In the genomic region with DNA sequence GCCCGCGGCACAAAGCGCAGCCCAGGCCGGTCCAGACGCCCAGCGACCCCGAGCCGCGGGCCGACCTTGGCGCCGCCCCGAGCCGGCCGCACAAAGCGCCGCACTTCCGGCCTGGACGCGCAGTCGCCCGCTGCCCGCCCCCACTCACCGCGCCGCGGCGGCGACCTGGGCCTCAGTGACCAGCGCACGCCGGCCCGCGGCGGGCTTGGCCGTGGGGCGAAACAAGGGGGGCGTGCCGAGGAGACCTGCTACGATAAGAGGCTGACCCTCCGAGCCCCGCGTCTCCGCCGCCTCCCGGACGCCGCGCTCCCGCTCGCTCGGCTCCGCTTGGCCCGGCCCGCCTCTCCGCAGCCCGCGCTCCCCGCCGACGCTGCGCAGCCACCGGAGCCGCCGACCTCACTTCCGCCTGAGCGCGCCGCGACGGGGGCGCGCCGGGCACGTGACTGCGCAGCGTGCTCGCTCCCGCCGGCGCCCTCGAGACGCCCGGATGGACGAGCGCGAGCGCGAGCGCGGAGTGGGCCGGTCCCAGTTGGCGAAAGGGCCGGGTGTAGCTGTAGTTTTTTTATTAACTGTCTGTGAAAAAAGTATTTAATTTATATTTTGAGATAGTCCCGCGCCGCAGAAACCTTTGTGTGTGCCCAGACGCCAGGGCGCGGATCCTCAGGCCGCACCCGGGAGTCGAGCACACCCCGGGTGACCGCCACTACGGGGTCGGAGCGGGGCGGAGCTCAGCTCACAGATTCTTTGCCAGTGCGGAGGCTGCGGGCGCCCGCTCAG, we compare ENCODE assay signal across 1 cellular context.
TF ChIP-seq lines count a peak whose summit lies in the region.

A gene with protein sequence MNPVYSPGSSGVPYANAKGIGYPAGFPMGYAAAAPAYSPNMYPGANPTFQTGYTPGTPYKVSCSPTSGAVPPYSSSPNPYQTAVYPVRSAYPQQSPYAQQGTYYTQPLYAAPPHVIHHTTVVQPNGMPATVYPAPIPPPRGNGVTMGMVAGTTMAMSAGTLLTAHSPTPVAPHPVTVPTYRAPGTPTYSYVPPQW (minus strand): TSS at position 395 of the 777 bp plus-strand sequence. CDS start 10,814 bp downstream, outside the sequence.

TF ChIP-seq in HepG2, 621 proteins besides CTCF, POLR2A, EP300 and RAD21 (continued from another document and continues in another):
- TF ChIP-seq, protein P1, sequence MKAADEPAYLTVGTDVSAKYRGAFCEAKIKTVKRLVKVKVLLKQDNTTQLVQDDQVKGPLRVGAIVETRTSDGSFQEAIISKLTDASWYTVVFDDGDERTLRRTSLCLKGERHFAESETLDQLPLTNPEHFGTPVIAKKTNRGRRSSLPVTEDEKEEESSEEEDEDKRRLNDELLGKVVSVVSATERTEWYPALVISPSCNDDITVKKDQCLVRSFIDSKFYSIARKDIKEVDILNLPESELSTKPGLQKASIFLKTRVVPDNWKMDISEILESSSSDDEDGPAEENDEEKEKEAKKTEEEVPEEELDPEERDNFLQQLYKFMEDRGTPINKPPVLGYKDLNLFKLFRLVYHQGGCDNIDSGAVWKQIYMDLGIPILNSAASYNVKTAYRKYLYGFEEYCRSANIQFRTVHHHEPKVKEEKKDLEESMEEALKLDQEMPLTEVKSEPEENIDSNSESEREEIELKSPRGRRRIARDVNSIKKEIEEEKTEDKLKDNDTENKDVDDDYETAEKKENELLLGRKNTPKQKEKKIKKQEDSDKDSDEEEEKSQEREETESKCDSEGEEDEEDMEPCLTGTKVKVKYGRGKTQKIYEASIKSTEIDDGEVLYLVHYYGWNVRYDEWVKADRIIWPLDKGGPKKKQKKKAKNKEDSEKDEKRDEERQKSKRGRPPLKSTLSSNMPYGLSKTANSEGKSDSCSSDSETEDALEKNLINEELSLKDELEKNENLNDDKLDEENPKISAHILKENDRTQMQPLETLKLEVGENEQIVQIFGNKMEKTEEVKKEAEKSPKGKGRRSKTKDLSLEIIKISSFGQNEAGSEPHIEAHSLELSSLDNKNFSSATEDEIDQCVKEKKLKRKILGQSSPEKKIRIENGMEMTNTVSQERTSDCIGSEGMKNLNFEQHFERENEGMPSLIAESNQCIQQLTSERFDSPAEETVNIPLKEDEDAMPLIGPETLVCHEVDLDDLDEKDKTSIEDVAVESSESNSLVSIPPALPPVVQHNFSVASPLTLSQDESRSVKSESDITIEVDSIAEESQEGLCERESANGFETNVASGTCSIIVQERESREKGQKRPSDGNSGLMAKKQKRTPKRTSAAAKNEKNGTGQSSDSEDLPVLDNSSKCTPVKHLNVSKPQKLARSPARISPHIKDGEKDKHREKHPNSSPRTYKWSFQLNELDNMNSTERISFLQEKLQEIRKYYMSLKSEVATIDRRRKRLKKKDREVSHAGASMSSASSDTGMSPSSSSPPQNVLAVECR (CRISPR knock-in tag; IDR thresholded peaks at IDR 0.05; ENCODE audit: borderline replicate concordance): peak; percentile 81; the same call in 1 of the 2 replicates
- TF ChIP-seq SRF (IDR thresholded peaks at IDR 0.05; ENCODE audit: low read depth, low read length) (no peak), TAF1 (CRISPR knock-in tag; IDR thresholded peaks at IDR 0.05) (peak; percentile 65; the same call in 1 of the 2 replicates), TP53 (CRISPR knock-in tag; conservative IDR thresholded peaks at IDR 0.05) (no peak), CENPT (CRISPR knock-in tag; IDR thresholded peaks at IDR 0.05; ENCODE audit: low read depth) (peak; percentile 28; the same call in 1 of the 2 replicates), CEBPG (CRISPR knock-in tag; IDR thresholded peaks at IDR 0.05) (no peak), PCBP1 (IDR thresholded peaks at IDR 0.05; ENCODE audit: borderline replicate concordance, low read depth, low read length) (no peak), ZNF224 (CRISPR knock-in tag; IDR thresholded peaks at IDR 0.05) (0 out of 2 replicates have a peak, but pooled peaks have one; percentile 28), ZNF251 (CRISPR knock-in tag; IDR thresholded peaks at IDR 0.05) (no peak), TOPORS (CRISPR knock-in tag; IDR thresholded peaks at IDR 0.05) (peak; percentile 52; the same call in 1 of the 2 replicates), TARDBP (CRISPR knock-in tag; IDR thresholded peaks at IDR 0.05) (peak; percentile 17; the same call in 1 of the 2 replicates), ZNF383 (CRISPR knock-in tag; IDR thresholded peaks at IDR 0.05; ENCODE audit: borderline replicate concordance) (no peak), ZNF124 (CRISPR knock-in tag; IDR thresholded peaks at IDR 0.05) (0 out of 2 replicates have a peak, but pooled peaks have one; percentile 41), ZFP36L1 (CRISPR knock-in tag; IDR thresholded peaks at IDR 0.05) (0 out of 2 replicates have a peak, but pooled peaks have one; percentile 32), MBNL3 (CRISPR knock-in tag; conservative IDR thresholded peaks at IDR 0.05) (no peak), IRX3 (CRISPR knock-in tag; IDR thresholded peaks at IDR 0.05; ENCODE audit: borderline replicate concordance, low read depth) (peak; percentile 36; the same call in 1 of the 2 replicates), ZIK1 (CRISPR knock-in tag; IDR thresholded peaks at IDR 0.05; ENCODE audit: borderline replicate concordance, low read depth) (0 out of 2 replicates have a peak, but pooled peaks have one; percentile 61), GPN1 (CRISPR knock-in tag; IDR thresholded peaks at IDR 0.05; ENCODE audit: borderline replicate concordance) (no peak; the same call in 1 of the 2 replicates), ZFP90 (CRISPR knock-in tag; IDR thresholded peaks at IDR 0.05; ENCODE audit: borderline replicate concordance) (no peak; the same call in 1 of the 2 replicates), ZNF619 (CRISPR knock-in tag; IDR thresholded peaks at IDR 0.05) (0 out of 2 replicates have a peak, but pooled peaks have one; percentile 5), ISX (CRISPR knock-in tag; conservative IDR thresholded peaks at IDR 0.05) (no peak), ZZZ3 (CRISPR knock-in tag; IDR thresholded peaks at IDR 0.05; ENCODE audit: borderline replicate concordance) (no peak), BORCS8-MEF2B (CRISPR knock-in tag; IDR thresholded peaks at IDR 0.05) (peak; percentile 92), GTF2F1 (IDR thresholded peaks at IDR 0.05; ENCODE audit: low read length) (0 out of 2 replicates have a peak, but pooled peaks have one; percentile 16), SAFB2 (CRISPR knock-in tag; IDR thresholded peaks at IDR 0.05; ENCODE audit: borderline replicate concordance, low read depth) (0 out of 2 replicates have a peak, but pooled peaks have one; percentile 40), PLRG1 (conservative IDR thresholded peaks at IDR 0.05) (no peak), PITX1 (CRISPR knock-in tag; IDR thresholded peaks at IDR 0.05) (no peak), ZFP41 (CRISPR knock-in tag; IDR thresholded peaks at IDR 0.05; ENCODE audit: borderline replicate concordance) (0 out of 2 replicates have a peak, but pooled peaks have one; percentile 30), KDM3A (CRISPR knock-in tag; IDR thresholded peaks at IDR 0.05; ENCODE audit: low read depth) (no peak; the same call in 1 of the 2 replicates), ZNF615 (CRISPR knock-in tag; IDR thresholded peaks at IDR 0.05; ENCODE audit: borderline replicate concordance) (no peak), KLF13 (CRISPR knock-in tag; IDR thresholded peaks at IDR 0.05) (no peak), TCF7 (IDR thresholded peaks at IDR 0.05; ENCODE audit: low read depth) (peak; percentile 24; the same call in 1 of the 2 replicates), MED13 (CRISPR knock-in tag; IDR thresholded peaks at IDR 0.05) (no peak; the same call in 1 of the 2 replicates)
- TF ChIP-seq, protein P2, sequence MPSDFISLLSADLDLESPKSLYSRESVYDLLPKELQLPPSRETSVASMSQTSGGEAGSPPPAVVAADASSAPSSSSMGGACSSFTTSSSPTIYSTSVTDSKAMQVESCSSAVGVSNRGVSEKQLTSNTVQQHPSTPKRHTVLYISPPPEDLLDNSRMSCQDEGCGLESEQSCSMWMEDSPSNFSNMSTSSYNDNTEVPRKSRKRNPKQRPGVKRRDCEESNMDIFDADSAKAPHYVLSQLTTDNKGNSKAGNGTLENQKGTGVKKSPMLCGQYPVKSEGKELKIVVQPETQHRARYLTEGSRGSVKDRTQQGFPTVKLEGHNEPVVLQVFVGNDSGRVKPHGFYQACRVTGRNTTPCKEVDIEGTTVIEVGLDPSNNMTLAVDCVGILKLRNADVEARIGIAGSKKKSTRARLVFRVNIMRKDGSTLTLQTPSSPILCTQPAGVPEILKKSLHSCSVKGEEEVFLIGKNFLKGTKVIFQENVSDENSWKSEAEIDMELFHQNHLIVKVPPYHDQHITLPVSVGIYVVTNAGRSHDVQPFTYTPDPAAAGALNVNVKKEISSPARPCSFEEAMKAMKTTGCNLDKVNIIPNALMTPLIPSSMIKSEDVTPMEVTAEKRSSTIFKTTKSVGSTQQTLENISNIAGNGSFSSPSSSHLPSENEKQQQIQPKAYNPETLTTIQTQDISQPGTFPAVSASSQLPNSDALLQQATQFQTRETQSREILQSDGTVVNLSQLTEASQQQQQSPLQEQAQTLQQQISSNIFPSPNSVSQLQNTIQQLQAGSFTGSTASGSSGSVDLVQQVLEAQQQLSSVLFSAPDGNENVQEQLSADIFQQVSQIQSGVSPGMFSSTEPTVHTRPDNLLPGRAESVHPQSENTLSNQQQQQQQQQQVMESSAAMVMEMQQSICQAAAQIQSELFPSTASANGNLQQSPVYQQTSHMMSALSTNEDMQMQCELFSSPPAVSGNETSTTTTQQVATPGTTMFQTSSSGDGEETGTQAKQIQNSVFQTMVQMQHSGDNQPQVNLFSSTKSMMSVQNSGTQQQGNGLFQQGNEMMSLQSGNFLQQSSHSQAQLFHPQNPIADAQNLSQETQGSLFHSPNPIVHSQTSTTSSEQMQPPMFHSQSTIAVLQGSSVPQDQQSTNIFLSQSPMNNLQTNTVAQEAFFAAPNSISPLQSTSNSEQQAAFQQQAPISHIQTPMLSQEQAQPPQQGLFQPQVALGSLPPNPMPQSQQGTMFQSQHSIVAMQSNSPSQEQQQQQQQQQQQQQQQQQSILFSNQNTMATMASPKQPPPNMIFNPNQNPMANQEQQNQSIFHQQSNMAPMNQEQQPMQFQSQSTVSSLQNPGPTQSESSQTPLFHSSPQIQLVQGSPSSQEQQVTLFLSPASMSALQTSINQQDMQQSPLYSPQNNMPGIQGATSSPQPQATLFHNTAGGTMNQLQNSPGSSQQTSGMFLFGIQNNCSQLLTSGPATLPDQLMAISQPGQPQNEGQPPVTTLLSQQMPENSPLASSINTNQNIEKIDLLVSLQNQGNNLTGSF (CRISPR knock-in tag; IDR thresholded peaks at IDR 0.05): peak; percentile 70
- TF ChIP-seq, protein P3, sequence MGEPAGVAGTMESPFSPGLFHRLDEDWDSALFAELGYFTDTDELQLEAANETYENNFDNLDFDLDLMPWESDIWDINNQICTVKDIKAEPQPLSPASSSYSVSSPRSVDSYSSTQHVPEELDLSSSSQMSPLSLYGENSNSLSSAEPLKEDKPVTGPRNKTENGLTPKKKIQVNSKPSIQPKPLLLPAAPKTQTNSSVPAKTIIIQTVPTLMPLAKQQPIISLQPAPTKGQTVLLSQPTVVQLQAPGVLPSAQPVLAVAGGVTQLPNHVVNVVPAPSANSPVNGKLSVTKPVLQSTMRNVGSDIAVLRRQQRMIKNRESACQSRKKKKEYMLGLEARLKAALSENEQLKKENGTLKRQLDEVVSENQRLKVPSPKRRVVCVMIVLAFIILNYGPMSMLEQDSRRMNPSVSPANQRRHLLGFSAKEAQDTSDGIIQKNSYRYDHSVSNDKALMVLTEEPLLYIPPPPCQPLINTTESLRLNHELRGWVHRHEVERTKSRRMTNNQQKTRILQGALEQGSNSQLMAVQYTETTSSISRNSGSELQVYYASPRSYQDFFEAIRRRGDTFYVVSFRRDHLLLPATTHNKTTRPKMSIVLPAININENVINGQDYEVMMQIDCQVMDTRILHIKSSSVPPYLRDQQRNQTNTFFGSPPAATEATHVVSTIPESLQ (CRISPR knock-in tag; conservative IDR thresholded peaks at IDR 0.05): no peak
- TF ChIP-seq, protein P4, sequence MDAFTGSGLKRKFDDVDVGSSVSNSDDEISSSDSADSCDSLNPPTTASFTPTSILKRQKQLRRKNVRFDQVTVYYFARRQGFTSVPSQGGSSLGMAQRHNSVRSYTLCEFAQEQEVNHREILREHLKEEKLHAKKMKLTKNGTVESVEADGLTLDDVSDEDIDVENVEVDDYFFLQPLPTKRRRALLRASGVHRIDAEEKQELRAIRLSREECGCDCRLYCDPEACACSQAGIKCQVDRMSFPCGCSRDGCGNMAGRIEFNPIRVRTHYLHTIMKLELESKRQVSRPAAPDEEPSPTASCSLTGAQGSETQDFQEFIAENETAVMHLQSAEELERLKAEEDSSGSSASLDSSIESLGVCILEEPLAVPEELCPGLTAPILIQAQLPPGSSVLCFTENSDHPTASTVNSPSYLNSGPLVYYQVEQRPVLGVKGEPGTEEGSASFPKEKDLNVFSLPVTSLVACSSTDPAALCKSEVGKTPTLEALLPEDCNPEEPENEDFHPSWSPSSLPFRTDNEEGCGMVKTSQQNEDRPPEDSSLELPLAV (CRISPR knock-in tag; conservative IDR thresholded peaks at IDR 0.05; ENCODE audit: low read depth): no peak
- TF ChIP-seq, protein P5, sequence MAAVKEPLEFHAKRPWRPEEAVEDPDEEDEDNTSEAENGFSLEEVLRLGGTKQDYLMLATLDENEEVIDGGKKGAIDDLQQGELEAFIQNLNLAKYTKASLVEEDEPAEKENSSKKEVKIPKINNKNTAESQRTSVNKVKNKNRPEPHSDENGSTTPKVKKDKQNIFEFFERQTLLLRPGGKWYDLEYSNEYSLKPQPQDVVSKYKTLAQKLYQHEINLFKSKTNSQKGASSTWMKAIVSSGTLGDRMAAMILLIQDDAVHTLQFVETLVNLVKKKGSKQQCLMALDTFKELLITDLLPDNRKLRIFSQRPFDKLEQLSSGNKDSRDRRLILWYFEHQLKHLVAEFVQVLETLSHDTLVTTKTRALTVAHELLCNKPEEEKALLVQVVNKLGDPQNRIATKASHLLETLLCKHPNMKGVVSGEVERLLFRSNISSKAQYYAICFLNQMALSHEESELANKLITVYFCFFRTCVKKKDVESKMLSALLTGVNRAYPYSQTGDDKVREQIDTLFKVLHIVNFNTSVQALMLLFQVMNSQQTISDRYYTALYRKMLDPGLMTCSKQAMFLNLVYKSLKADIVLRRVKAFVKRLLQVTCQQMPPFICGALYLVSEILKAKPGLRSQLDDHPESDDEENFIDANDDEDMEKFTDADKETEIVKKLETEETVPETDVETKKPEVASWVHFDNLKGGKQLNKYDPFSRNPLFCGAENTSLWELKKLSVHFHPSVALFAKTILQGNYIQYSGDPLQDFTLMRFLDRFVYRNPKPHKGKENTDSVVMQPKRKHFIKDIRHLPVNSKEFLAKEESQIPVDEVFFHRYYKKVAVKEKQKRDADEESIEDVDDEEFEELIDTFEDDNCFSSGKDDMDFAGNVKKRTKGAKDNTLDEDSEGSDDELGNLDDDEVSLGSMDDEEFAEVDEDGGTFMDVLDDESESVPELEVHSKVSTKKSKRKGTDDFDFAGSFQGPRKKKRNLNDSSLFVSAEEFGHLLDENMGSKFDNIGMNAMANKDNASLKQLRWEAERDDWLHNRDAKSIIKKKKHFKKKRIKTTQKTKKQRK (IDR thresholded peaks at IDR 0.05; ENCODE audit: low read length): no peak
- TF ChIP-seq, protein P6, sequence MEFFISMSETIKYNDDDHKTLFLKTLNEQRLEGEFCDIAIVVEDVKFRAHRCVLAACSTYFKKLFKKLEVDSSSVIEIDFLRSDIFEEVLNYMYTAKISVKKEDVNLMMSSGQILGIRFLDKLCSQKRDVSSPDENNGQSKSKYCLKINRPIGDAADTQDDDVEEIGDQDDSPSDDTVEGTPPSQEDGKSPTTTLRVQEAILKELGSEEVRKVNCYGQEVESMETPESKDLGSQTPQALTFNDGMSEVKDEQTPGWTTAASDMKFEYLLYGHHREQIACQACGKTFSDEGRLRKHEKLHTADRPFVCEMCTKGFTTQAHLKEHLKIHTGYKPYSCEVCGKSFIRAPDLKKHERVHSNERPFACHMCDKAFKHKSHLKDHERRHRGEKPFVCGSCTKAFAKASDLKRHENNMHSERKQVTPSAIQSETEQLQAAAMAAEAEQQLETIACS (CRISPR knock-in tag; IDR thresholded peaks at IDR 0.05): peak; percentile 96
